Comparison of ENCODE assay signal across 8 cellular contexts in genomic region chr15:89049016-89049415, GRCh38. TPM values are rescaled to one million over a fixed set of nuclear protein-coding genes. Genes with fewer than 3 reads are reported as not detected.
DNase-seq lines count a peak whose midpoint lies in the region; ATAC-seq and TF ChIP-seq lines count a peak whose summit lies in the region.
"Not testable (repeated sequence)": the region's sequence is repeated elsewhere in the genome, so short reads cannot be mapped to it uniquely, and the experiment has no call there.

No MANE protein-coding gene starts in this region.

- not testable (repeated sequence) for H3K27me3 Mint-ChIP-seq in CD4-positive, CD25-positive, alpha-beta regulatory T cell; CD8-positive, alpha-beta memory T cell; T-helper 17 cell; activated CD4-positive, alpha-beta memory T cell treated with anti-CD3 and anti-CD28 coated beads, Interleukin-2, amount 10 ng/mL, durations not matched to agents 7 days and 5 days; activated naive CD4-positive, alpha-beta T cell treated with anti-CD3 and anti-CD28 coated beads, Interleukin-2, amount 50 U/mL, for 24 hours; effector memory CD8-positive, alpha-beta T cell; naive thymus-derived CD8-positive, alpha-beta T cell

- TF ChIP-seq CTCF in HEK293 (tag by site-specific recombination; IDR thresholded peaks at IDR 0.05): not testable (repeated sequence)

- peak overlapping the region; percentile 20 to 85 (median 54) for H3K27ac Mint-ChIP-seq in CD4-positive, CD25-positive, alpha-beta regulatory T cell
- peak overlapping the region in 4 of 8 donors; percentile 52 to 91 (median 67) for H3K27ac Mint-ChIP-seq in CD8-positive, alpha-beta memory T cell
- peak overlapping the region; percentile 72 for H3K27ac Mint-ChIP-seq in T-helper 17 cell
- peak overlapping the region; percentile 58 for H3K27ac Mint-ChIP-seq in activated CD4-positive, alpha-beta memory T cell treated with anti-CD3 and anti-CD28 coated beads, Interleukin-2, amount 10 ng/mL, durations not matched to agents 7 days and 5 days
- H3K27ac Mint-ChIP-seq in activated naive CD4-positive, alpha-beta T cell treated with anti-CD3 and anti-CD28 coated beads, Interleukin-2, amount 50 U/mL, for 24 hours: not testable (repeated sequence)
- peak overlapping the region in 1 of 2 donors; percentile 44 for H3K27ac Mint-ChIP-seq in effector memory CD8-positive, alpha-beta T cell
- H3K27ac Mint-ChIP-seq in naive thymus-derived CD8-positive, alpha-beta T cell: peak overlapping the region; percentile 11 to 95 (median 83)

- ATAC-seq in CD4-positive, CD25-positive, alpha-beta regulatory T cell (ENCODE audit: low read depth in 2 of 2); T-helper 17 cell; effector memory CD8-positive, alpha-beta T cell (replicated peaks); naive thymus-derived CD8-positive, alpha-beta T cell: not testable (repeated sequence)

- not testable (repeated sequence) for DNase-seq in CD4-positive, CD25-positive, alpha-beta regulatory T cell; CD8-positive, alpha-beta memory T cell; T-helper 17 cell; activated CD4-positive, alpha-beta memory T cell treated with anti-CD3 and anti-CD28 coated beads, Interleukin-2, amount 10 ng/mL, durations not matched to agents 7 days and 5 days; effector memory CD8-positive, alpha-beta T cell; naive thymus-derived CD8-positive, alpha-beta T cell

- not testable (repeated sequence) for H3K36me3 ChIP-seq in CD4-positive, CD25-positive, alpha-beta regulatory T cell (ENCODE audit: control insufficient read depth, insufficient read depth, low read length); CD8-positive, alpha-beta memory T cell (ENCODE audit: insufficient read depth, low read length); HEK293 (ENCODE audit: control insufficient read depth in 2 of 2, insufficient read depth in 1 of 2, low read length in 2 of 2)

- H3K4me3 Mint-ChIP-seq in CD4-positive, CD25-positive, alpha-beta regulatory T cell: peak overlapping the region in 3 of 4 donors; percentile 48 to 76 (median 69)
- H3K4me3 Mint-ChIP-seq in CD8-positive, alpha-beta memory T cell: peak overlapping the region in 5 of 7 donors; percentile 50 to 77 (median 70)
- peak overlapping the region; percentile 68 for H3K4me3 Mint-ChIP-seq in T-helper 17 cell
- H3K4me3 Mint-ChIP-seq in activated CD4-positive, alpha-beta memory T cell treated with anti-CD3 and anti-CD28 coated beads, Interleukin-2, amount 10 ng/mL, durations not matched to agents 7 days and 5 days: peak overlapping the region; percentile 21
- H3K4me3 Mint-ChIP-seq in activated naive CD4-positive, alpha-beta T cell treated with anti-CD3 and anti-CD28 coated beads, Interleukin-2, amount 50 U/mL, for 24 hours: peak overlapping the region; percentile 47
- peak overlapping the region; percentile 29 to 64 for H3K4me3 Mint-ChIP-seq in effector memory CD8-positive, alpha-beta T cell
- H3K4me3 Mint-ChIP-seq in naive thymus-derived CD8-positive, alpha-beta T cell: peak overlapping the region in 8 of 10 donors; percentile 26 to 77 (median 62)

- not testable (repeated sequence) for H3K36me3 Mint-ChIP-seq in CD4-positive, CD25-positive, alpha-beta regulatory T cell; CD8-positive, alpha-beta memory T cell; T-helper 17 cell (ENCODE audit: low read depth); activated CD4-positive, alpha-beta memory T cell treated with anti-CD3 and anti-CD28 coated beads, Interleukin-2, amount 10 ng/mL, durations not matched to agents 7 days and 5 days (ENCODE audit: low read depth); activated naive CD4-positive, alpha-beta T cell treated with anti-CD3 and anti-CD28 coated beads, Interleukin-2, amount 50 U/mL, for 24 hours; effector memory CD8-positive, alpha-beta T cell (ENCODE audit: insufficient read depth); naive thymus-derived CD8-positive, alpha-beta T cell

- not testable (repeated sequence) for H3K27ac ChIP-seq in CD4-positive, CD25-positive, alpha-beta regulatory T cell (ENCODE audit: insufficient read depth, low read length, poor library complexity, severe bottlenecking); CD8-positive, alpha-beta memory T cell (ENCODE audit: low read depth, low read length); HEK293 (ENCODE audit: extremely low read depth, low read depth, low read length)

- peaks cover 0 to 28% (median 6%) of the 10 kb centered on the region in 7 donors for H3K9me3 Mint-ChIP-seq in CD4-positive, CD25-positive, alpha-beta regulatory T cell
- peaks cover 0 to 15% (median 5%) of the 10 kb centered on the region in 5 donors for H3K9me3 Mint-ChIP-seq in CD8-positive, alpha-beta memory T cell
- not testable (repeated sequence) for H3K9me3 Mint-ChIP-seq in activated CD4-positive, alpha-beta memory T cell treated with anti-CD3 and anti-CD28 coated beads, Interleukin-2, amount 10 ng/mL, durations not matched to agents 7 days and 5 days; activated naive CD4-positive, alpha-beta T cell treated with anti-CD3 and anti-CD28 coated beads, Interleukin-2, amount 50 U/mL, for 24 hours; effector memory CD8-positive, alpha-beta T cell
- H3K9me3 Mint-ChIP-seq in naive thymus-derived CD8-positive, alpha-beta T cell: peaks cover 0 to 41% (median 10%) of the 10 kb centered on the region in 9 donors

- CTCF ChIA-PET in CD8-positive, alpha-beta memory T cell (lab: Charles Lee): interaction anchor here (1.1 to 1.4 kb wide), 2 partner anchors 80 to 144 kb away, joined by 4 read pairs; no protein-coding TSS in a partner anchor
- CTCF ChIA-PET in HEK293 (lab: Yijun Ruan, JAX): interaction anchor here (1.8 kb wide), 1 partner anchor 8 kb away, joined by 6 read pairs; no protein-coding TSS in a partner anchor
- CTCF ChIA-PET in activated CD4-positive, alpha-beta memory T cell treated with anti-CD3 and anti-CD28 coated beads, Interleukin-2, amount 10 ng/mL, durations not matched to agents 7 days and 5 days (lab: Charles Lee): not testable (repeated sequence)

- peaks cover 11% of the 10 kb centered on the region for H3K4me1 ChIP-seq in CD4-positive, CD25-positive, alpha-beta regulatory T cell (ENCODE audit: control insufficient read depth, insufficient read depth, low read length, poor library complexity, severe bottlenecking)
- not testable (repeated sequence) for H3K4me1 ChIP-seq in CD8-positive, alpha-beta memory T cell (ENCODE audit: insufficient read depth, low read length); HEK293 (ENCODE audit: control insufficient read depth, insufficient read depth, low read length)

- POLR2A ChIA-PET in CD8-positive, alpha-beta memory T cell (lab: Charles Lee); HEK293 (lab: Yijun Ruan, JAX); activated CD4-positive, alpha-beta memory T cell treated with anti-CD3 and anti-CD28 coated beads, Interleukin-2, amount 10 ng/mL, durations not matched to agents 7 days and 5 days (lab: Charles Lee): not testable (repeated sequence)
- POLR2A ChIA-PET in naive thymus-derived CD8-positive, alpha-beta T cell (lab: Charles Lee): interaction anchor here (0.8 to 2.0 kb wide), 2 partner anchors 32 to 40 kb away, joined by 3 to 5 read pairs; partner anchors contain the start of gene ABHD2

- H3K4me1 Mint-ChIP-seq in CD4-positive, CD25-positive, alpha-beta regulatory T cell: peaks cover 12 to 41% (median 22%) of the 10 kb centered on the region in 4 donors
- H3K4me1 Mint-ChIP-seq in CD8-positive, alpha-beta memory T cell: peaks cover 27 to 33% (median 31%) of the 10 kb centered on the region in 3 donors
- peaks cover 11% of the 10 kb centered on the region for H3K4me1 Mint-ChIP-seq in T-helper 17 cell
- peaks cover 24% of the 10 kb centered on the region for H3K4me1 Mint-ChIP-seq in activated CD4-positive, alpha-beta memory T cell treated with anti-CD3 and anti-CD28 coated beads, Interleukin-2, amount 10 ng/mL, durations not matched to agents 7 days and 5 days
- peaks cover 29% of the 10 kb centered on the region for H3K4me1 Mint-ChIP-seq in activated naive CD4-positive, alpha-beta T cell treated with anti-CD3 and anti-CD28 coated beads, Interleukin-2, amount 50 U/mL, for 24 hours
- peaks cover 7 to 18% of the 10 kb centered on the region in 2 donors for H3K4me1 Mint-ChIP-seq in effector memory CD8-positive, alpha-beta T cell (ENCODE audit: low read depth in 2 of 2)
- H3K4me1 Mint-ChIP-seq in naive thymus-derived CD8-positive, alpha-beta T cell: peaks cover 12 to 31% (median 22%) of the 10 kb centered on the region in 4 donors

- not testable (repeated sequence) for H3K4me3 ChIP-seq in CD4-positive, CD25-positive, alpha-beta regulatory T cell (ENCODE audit: low read depth, low read length); CD8-positive, alpha-beta memory T cell (ENCODE audit: low read length); HEK293 (ENCODE audit: low read depth, low read length)

- not testable (repeated sequence) for H3K9me3 ChIP-seq in CD4-positive, CD25-positive, alpha-beta regulatory T cell (ENCODE audit: control insufficient read depth in 2 of 2, low read length in 2 of 2); CD8-positive, alpha-beta memory T cell (ENCODE audit: low read length); HEK293 (ENCODE audit: control insufficient read depth, insufficient read depth, low read depth, low read length); T-helper 17 cell (ENCODE audit: control insufficient read depth, low read length, poor library complexity, severe bottlenecking)

- H3K27me3 ChIP-seq in CD4-positive, CD25-positive, alpha-beta regulatory T cell (ENCODE audit: control insufficient read depth, insufficient read depth, low read length); CD8-positive, alpha-beta memory T cell (ENCODE audit: insufficient read depth, low read length, poor library complexity, severe bottlenecking): not testable (repeated sequence)

RNA-seq across cellular contexts. Expression of gene ABHD2, which starts 39.2 kb away (rescaled TPM):
- total RNA-seq in CD4-positive, CD25-positive, alpha-beta regulatory T cell: 67.8 TPM
- 10 to 100 TPM; 18.7 to 30.2 (median 21.2) TPM for polyA plus RNA-seq in CD4-positive, CD25-positive, alpha-beta regulatory T cell
- 10 to 100 TPM; 68.7 to 79.8 TPM for total RNA-seq in CD8-positive, alpha-beta memory T cell
- 22.9 TPM for polyA plus RNA-seq in CD8-positive, alpha-beta memory T cell
- total RNA-seq in T-helper 17 cell: 10 to 100 TPM; 55.6 to 58.2 TPM
- total RNA-seq in activated CD4-positive, alpha-beta memory T cell treated with anti-CD3 and anti-CD28 coated beads, Interleukin-2, amount 10 ng/mL, durations not matched to agents 7 days and 5 days: 10 to 100 TPM; 62.4 to 63.5 TPM
- 10 to 100 TPM; 47.6 to 49.9 TPM for total RNA-seq in naive thymus-derived CD8-positive, alpha-beta T cell
- 10 to 100 TPM; 14.0 to 17.1 (median 15.0) TPM for polyA plus RNA-seq in naive thymus-derived CD8-positive, alpha-beta T cell
